Comparison of ENCODE assay signal across 19 cellular contexts in the genomic region with DNA sequence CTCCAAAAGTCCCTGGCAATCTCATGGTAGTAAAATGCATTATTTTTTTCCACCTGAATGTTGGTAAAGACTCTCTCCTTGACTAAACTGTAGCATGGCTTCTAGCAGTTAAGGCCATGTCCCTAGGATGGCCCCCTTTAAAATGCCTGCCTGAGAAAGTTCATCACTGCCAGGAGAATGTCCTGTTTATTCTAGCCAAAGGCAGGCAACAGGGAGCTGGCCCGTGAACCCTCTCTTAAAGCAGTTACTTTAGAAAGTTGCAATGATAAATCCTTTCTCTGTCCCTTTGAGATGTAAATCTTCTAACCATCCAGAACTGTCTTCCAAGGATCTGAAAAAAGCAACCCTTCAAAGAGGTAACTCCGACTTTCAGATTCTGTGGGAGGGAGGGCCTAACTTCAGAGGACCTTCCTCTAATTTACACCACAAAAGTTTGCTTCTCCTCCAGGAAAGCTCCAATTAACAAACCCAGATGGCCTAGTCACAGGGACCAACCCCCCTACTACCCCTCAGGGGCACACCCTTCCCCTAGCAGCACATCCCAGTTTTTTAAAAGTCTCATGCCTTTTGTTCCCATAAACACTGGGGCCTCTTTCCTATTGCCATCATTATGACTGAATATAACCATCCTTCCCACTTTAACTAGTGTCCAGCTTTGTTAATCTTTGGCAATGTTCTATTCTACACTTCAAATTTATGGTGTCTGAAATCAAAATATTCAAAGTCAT. TPM values are rescaled to one million over a fixed set of nuclear protein-coding genes. Genes with fewer than 3 reads are reported as not detected.
DNase-seq lines count a peak whose midpoint lies in the region; ATAC-seq and TF ChIP-seq lines count a peak whose summit lies in the region.
"Had no signal": no experiment of that assay in that cellular context is flagged by ENCODE, and none has a peak within 500 bp of the region (broad histone marks: within the 10 kb centered on the region; RNA-seq: fewer than 3 reads in every experiment).

No MANE protein-coding gene starts in this region.

- TF ChIP-seq CTCF in gastroesophageal sphincter (IDR thresholded peaks at IDR 0.05) (no peak), nephron (IDR thresholded peaks at IDR 0.05; ENCODE audit: unreplicated experiment in 3 of 3) (no peak), coronary artery (IDR thresholded peaks at IDR 0.05) (no peak)

- H3K27me3 Mint-ChIP-seq in nephron (ENCODE audit: low read depth), result peaks cover 5% of the 10 kb centered on the region

- H3K27ac Mint-ChIP-seq in nephron, result peak overlapping the region; percentile 93 to 98 (median 95)
- H3K27ac Mint-ChIP-seq: activated naive CD4-positive, alpha-beta T cell treated with anti-CD3 and anti-CD28 coated beads, Interleukin-2, amount 50 U/mL, for 72 hours had no signal

- peak overlapping the region; percentile 97 for H3K4me2 ChIP-seq in BLaER1

- TF ChIP-seq EP300 in gastroesophageal sphincter (IDR thresholded peaks at IDR 0.05), result no peak

- WGBS in gastroesophageal sphincter (ENCODE audit: low coverage in 1 of 2), 2 donors, result 29 to 31% methylated on average over 1 to 2 of the region's 2 CpGs

- no peaks in the 10 kb centered on the region for H3K27me3 ChIP-seq in BLaER1
- no peaks in the 10 kb centered on the region for H3K27me3 ChIP-seq in HAP-1 (ENCODE audit: low read depth)
- H3K27me3 ChIP-seq in gastroesophageal sphincter, result no peaks in the 10 kb centered on the region
- H3K27me3 ChIP-seq: ovary had no signal

- H4K20me1 ChIP-seq in BLaER1, result peaks cover 54% of the 10 kb centered on the region

- peaks cover 33% of the 10 kb centered on the region for H3K4me1 Mint-ChIP-seq in nephron

- H3K36me3 Mint-ChIP-seq in nephron (ENCODE audit: low read depth), result no peaks in the 10 kb centered on the region
- H3K36me3 Mint-ChIP-seq: activated naive CD4-positive, alpha-beta T cell treated with anti-CD3 and anti-CD28 coated beads, Interleukin-2, amount 50 U/mL, for 72 hours had no signal

- peak overlapping the region; percentile 97 for H3K9ac ChIP-seq in BLaER1

- no peaks in the 10 kb centered on the region for H3K9me3 ChIP-seq in BLaER1
- H3K9me3 ChIP-seq in HAP-1, result no peaks in the 10 kb centered on the region
- no peaks in the 10 kb centered on the region for H3K9me3 ChIP-seq in gastroesophageal sphincter
- H3K9me3 ChIP-seq: ovary had no signal

- H3K9me3 Mint-ChIP-seq in nephron, result no peaks in the 10 kb centered on the region
- H3K9me3 Mint-ChIP-seq: activated naive CD4-positive, alpha-beta T cell treated with anti-CD3 and anti-CD28 coated beads, Interleukin-2, amount 50 U/mL, for 72 hours had no signal

- ATAC-seq in gastroesophageal sphincter, result no peak
- no peak for ATAC-seq in HG02870 (IDR thresholded peaks at IDR 0.05; ENCODE audit: unreplicated experiment)
- ATAC-seq: activated naive CD4-positive, alpha-beta T cell treated with anti-CD3 and anti-CD28 coated beads, Interleukin-2, amount 50 U/mL, for 72 hours; stimulated activated naive CD8-positive, alpha-beta T cell treated with anti-CD3 and anti-CD28 coated beads, Interleukin-15, Interleukin-2, amounts not matched to agents 100 U/mL and 50 U/mL, for 24 hours had no signal

- in situ Hi-C loops in HAP-1 (cut with MboI; ENCODE audit: low sequenced_read_pairs), result loop anchor here (25.0 kb wide), 1 partner anchor 297 kb away; no protein-coding TSS in a partner anchor

- TF ChIP-seq POLR2A in gastroesophageal sphincter (IDR thresholded peaks at IDR 0.05), result no peak

- peaks cover 96% of the 10 kb centered on the region for H3K36me3 ChIP-seq in BLaER1
- no peaks in the 10 kb centered on the region for H3K36me3 ChIP-seq in HAP-1 (replicated peaks)
- no peaks in the 10 kb centered on the region for H3K36me3 ChIP-seq in gastroesophageal sphincter
- H3K36me3 ChIP-seq: ovary had no signal

- peak overlapping the region; percentile 78 for H3K4me3 ChIP-seq in BLaER1
- no peak overlapping the region for H3K4me3 ChIP-seq in HAP-1
- H3K4me3 ChIP-seq in gastroesophageal sphincter, result no peak overlapping the region
- H3K4me3 ChIP-seq in coronary artery, result no peak overlapping the region
- H3K4me3 ChIP-seq: ovary had no signal

- H3K27ac ChIP-seq in BLaER1 (peak overlapping the region; percentile 97), gastroesophageal sphincter (peak overlapping the region in 3 of 4 donors; percentile 18 to 56 (median 48)), coronary artery (no peak overlapping the region)

- H3K4me1 ChIP-seq in BLaER1 (peaks cover 60% of the 10 kb centered on the region), HAP-1 (peaks cover 37% of the 10 kb centered on the region), gastroesophageal sphincter (peaks cover 0 to 18% (median 0%) of the 10 kb centered on the region in 3 donors)

- DNase-seq in HAP-1 (ENCODE audit: low spot score in 2 of 2) (peak; percentile 82 to 92), coronary artery (ENCODE audit: low spot score) (no peak), midbrain (lab: John Stamatoyannopoulos, UW) (no peak), NCI-H345 treated with DMSO at 0.1 percent for 48 hours (lab: John Stamatoyannopoulos, UW; ENCODE audit: unreplicated experiment) (no peak)
- DNase-seq: ACHN; DMS53; Karpas-422; NCI-H187 treated with DMSO at 0.1 percent for 48 hours; NCI-H345; ovary; stimulated activated CD4-positive, alpha-beta T cell treated with anti-CD3 and anti-CD28 coated beads, Interleukin-1b, Interleukin-23, amount 100 ng/mL, for 48 hours; stimulated activated naive CD8-positive, alpha-beta T cell treated with anti-CD3 and anti-CD28 coated beads, Interleukin-15, Interleukin-2, amounts not matched to agents 100 U/mL and 50 U/mL, for 24 hours had no signal

- peak overlapping the region in 2 of 3 experiments; percentile 3 to 28 for H3K4me3 Mint-ChIP-seq in nephron

RNA-seq across cellular contexts. Expression of a gene that starts 5.6 kb away (rescaled TPM):
- not detected for total RNA-seq in gastroesophageal sphincter
- total RNA-seq: ovary, RPMI7951, urinary bladder had no signal

RNA-seq across cellular contexts. Expression of a gene that starts 38.4 kb away (rescaled TPM):
- 1 to 10 TPM in 2 of 4 donors, under 1 TPM in 2; 0.27 to 2.4 (median 1.6) TPM for total RNA-seq in gastroesophageal sphincter
- total RNA-seq: activated naive CD4-positive, alpha-beta T cell treated with anti-CD3 and anti-CD28 coated beads, Interleukin-2, amount 50 U/mL, for 72 hours; RPMI7951 had no signal

RNA-seq across cellular contexts. Expression of a gene that starts 49.0 kb away (rescaled TPM):
- not detected for total RNA-seq in gastroesophageal sphincter
- total RNA-seq: activated naive CD4-positive, alpha-beta T cell treated with anti-CD3 and anti-CD28 coated beads, Interleukin-2, amount 50 U/mL, for 72 hours; ovary; RPMI7951; urinary bladder had no signal

Comparison
In these comparisons a context has a peak if more than half of its experiments do, and no peak if none do; other contexts are left out.
1. H3K27ac ChIP-seq: peak in BLaER1 (single experiment) and gastroesophageal sphincter (3 of 4); none in coronary artery (0 of 2).
2. DNase-seq: peak in HAP-1 (2 of 2); none in coronary artery (single experiment), midbrain (single experiment) and NCI-H345 treated with DMSO at 0.1 percent for 48 hours (single experiment).